8 cellular contexts compared by ENCODE assay signal in genomic region chr7:23680417-23681405, GRCh38. TPM values are rescaled to one million over a fixed set of nuclear protein-coding genes. Genes with fewer than 3 reads are reported as not detected.
DNase-seq lines count a peak whose midpoint lies in the region; ATAC-seq and TF ChIP-seq lines count a peak whose summit lies in the region.

No MANE protein-coding gene starts in this region.

- peaks cover 21% of the 10 kb centered on the region for H3K4me1 Mint-ChIP-seq in CD8-positive, alpha-beta T cell (ENCODE audit: low read depth)

- no peak for TF ChIP-seq CTCF in CD8-positive, alpha-beta T cell (IDR thresholded peaks at IDR 0.05)

- peak overlapping the region; percentile 96 for H3K4me3 Mint-ChIP-seq in CD8-positive, alpha-beta T cell

- intact Hi-C loops in CD8-positive, alpha-beta T cell (cut with DNase I, micrococcal nuclease), result loop anchor here (1.0 to 10.0 kb wide), 8 partner anchors 83 to 1447 kb away; partner anchors contain the start of genes CCDC126 (in 2 of the 2), CYCS (in 1 of the 2), HYCC1 (in 1 of the 2) and IGF2BP3 (in 1 of the 2)

- CTCF ChIA-PET in CD8-positive, alpha-beta T cell (lab: Charles Lee), result interaction anchor here (0.5 to 2.3 kb wide), 11 partner anchors 10 to 1041 kb away, joined by 3 to 8 read pairs (median 3); no protein-coding TSS in a partner anchor

- POLR2A ChIA-PET in CD8-positive, alpha-beta T cell (lab: Charles Lee), result interaction anchor here (1.8 to 2.1 kb wide), 2 partner anchors 83 to 84 kb away, joined by 5 to 9 read pairs; partner anchors contain the start of gene CCDC126

- peak overlapping the region; percentile 18 for H3K27ac ChIP-seq in CD8-positive, alpha-beta T cell (ENCODE audit: low read depth, low read length)
- H3K27ac ChIP-seq in KOPT-K1 (ENCODE audit: low read depth, low read length, poor library complexity, severe bottlenecking), result peak overlapping the region; percentile 78
- peak overlapping the region in 18 of 21 experiments; percentile 3 to 86 (median 62) for H3K27ac ChIP-seq in skin epidermis

- peaks cover 3% of the 10 kb centered on the region for H3K4me1 ChIP-seq in CD8-positive, alpha-beta T cell (ENCODE audit: insufficient read depth, low read length)

- peak; percentile 27 for ATAC-seq in CD8-positive, alpha-beta T cell
- ATAC-seq in GM21390 (IDR thresholded peaks at IDR 0.05; ENCODE audit: unreplicated experiment), result peak; percentile 51

- H3K27ac Mint-ChIP-seq in CD8-positive, alpha-beta T cell, result peak overlapping the region; percentile 79

- no peaks in the 10 kb centered on the region for H3K9me3 Mint-ChIP-seq in CD8-positive, alpha-beta T cell

- peak; percentile 2 to 60 (median 30) for DNase-seq in CD8-positive, alpha-beta T cell
- peak; percentile 37 for DNase-seq in T-helper 9 cell
- DNase-seq in central memory CD4-positive, alpha-beta T cell, result peak; percentile 44
- peak; percentile 55 for DNase-seq in inferior parietal cortex (ENCODE audit: extremely low spot score)
- no peak for DNase-seq in SKM-1 treated with dmso at 0.1 percent for 144 hours (lab: John Stamatoyannopoulos, UW; ENCODE audit: unreplicated experiment)

- H3K4me3 ChIP-seq in CD8-positive, alpha-beta T cell (ENCODE audit: low read depth, low read length), result peak overlapping the region; percentile 49
- H3K4me3 ChIP-seq in skin epidermis, result peak overlapping the region; percentile 57 to 90 (median 69)

- no peaks in the 10 kb centered on the region for H3K27me3 ChIP-seq in CD8-positive, alpha-beta T cell (ENCODE audit: insufficient read depth, low read length)

- H3K36me3 ChIP-seq in CD8-positive, alpha-beta T cell (ENCODE audit: insufficient read depth, low read length), result no peaks in the 10 kb centered on the region
- peaks cover 19% of the 10 kb centered on the region for H3K36me3 ChIP-seq in KOPT-K1 (ENCODE audit: insufficient read depth, low read length)

- H3K27me3 Mint-ChIP-seq in CD8-positive, alpha-beta T cell (ENCODE audit: low read depth), result no peaks in the 10 kb centered on the region

- peaks cover 2% of the 10 kb centered on the region for H3K36me3 Mint-ChIP-seq in CD8-positive, alpha-beta T cell

- H3K9me3 ChIP-seq in CD8-positive, alpha-beta T cell (ENCODE audit: low read length), result no peaks in the 10 kb centered on the region
- no peaks in the 10 kb centered on the region for H3K9me3 ChIP-seq in KOPT-K1 (ENCODE audit: insufficient read depth, low read length, poor library complexity, severe bottlenecking)

RNA-seq across cellular contexts. Expression of gene FAM221A, which starts 0.7 kb away (rescaled TPM):
- total RNA-seq in CD8-positive, alpha-beta T cell, result 1 to 10 TPM; 2.4 to 3.0 TPM

RNA-seq across cellular contexts. Expression of gene STK31, which starts 29.3 kb away (rescaled TPM):
- total RNA-seq in CD8-positive, alpha-beta T cell, result under 1 TPM; 0.43 to 0.44 TPM

Comparison
In these comparisons a context has a peak if more than half of its experiments do, and no peak if none do; other contexts are left out.
1. H3K27ac ChIP-seq: peak in every context shown above with its lines; median percentile 78 in KOPT-K1; 62 in skin epidermis; 18 in CD8-positive, alpha-beta T cell.